In the genomic region with DNA sequence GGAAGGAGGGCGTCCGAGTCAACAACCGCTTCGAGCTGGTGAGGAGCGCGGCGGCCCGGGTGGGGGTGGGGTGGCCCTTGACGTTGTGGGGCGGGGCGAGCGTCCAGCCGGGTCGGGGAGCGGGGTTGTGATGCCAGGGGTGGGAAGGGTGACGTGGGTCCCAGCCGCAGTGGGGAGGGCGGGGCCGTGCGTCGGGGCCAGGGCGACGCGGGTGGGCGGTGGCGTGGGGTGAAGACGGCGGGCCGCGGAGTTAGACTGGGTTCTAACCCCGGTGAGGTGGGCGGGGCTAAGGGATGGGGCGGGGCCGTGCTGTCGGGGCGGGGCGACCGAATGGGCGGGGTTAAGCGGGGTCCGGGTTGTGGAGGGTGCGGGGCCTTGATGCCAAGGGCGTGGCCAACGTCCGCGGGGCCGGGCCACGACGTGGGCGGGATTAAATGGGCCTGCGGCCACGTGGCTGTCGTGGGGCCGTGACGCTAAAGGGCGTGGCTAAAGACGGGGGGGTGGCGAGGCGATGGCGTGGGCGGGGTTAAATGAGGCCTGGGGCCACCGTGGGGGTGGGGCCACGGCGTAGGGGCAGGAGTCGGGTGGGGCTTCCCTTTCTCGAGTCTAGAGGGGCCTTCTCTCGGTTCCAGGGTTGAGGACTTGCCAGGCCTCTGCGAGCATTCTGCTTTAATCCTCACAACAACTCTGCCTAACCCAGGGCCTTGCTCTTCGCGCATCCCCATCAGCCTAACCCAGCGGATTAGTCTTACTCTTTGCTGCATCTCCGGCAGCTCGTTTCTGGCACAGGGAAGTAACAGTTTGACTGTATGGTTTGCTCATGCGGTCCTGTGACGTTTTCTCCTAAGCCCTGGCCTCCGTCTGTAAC, we compare ENCODE assay signal across 8 cellular contexts. TPM values are rescaled to one million over a fixed set of nuclear protein-coding genes. Genes with fewer than 3 reads are reported as not detected.
DNase-seq lines count a peak whose midpoint lies in the region; ATAC-seq and TF ChIP-seq lines count a peak whose summit lies in the region.

No MANE protein-coding gene starts in this region.

- peaks cover 0 to 10% of the 10 kb centered on the region in 2 donors for H3K4me1 ChIP-seq in lung (ENCODE audit: control insufficient read depth in 2 of 2, insufficient read depth in 2 of 2, low read length in 2 of 2)

- peak overlapping the region; percentile 88 for H3K4me3 ChIP-seq in lung

- DNase-seq in C1 segment of cervical spinal cord (lab: John Stamatoyannopoulos, UW) = peak; percentile 73 to 98 (median 94)
- peak; percentile 94 for DNase-seq in HPDE6-E6E7 (ENCODE audit: extremely low spot score)
- DNase-seq in NK-92 (lab: John Stamatoyannopoulos, UW; ENCODE audit: unreplicated experiment) = peak; percentile 77
- peak; percentile 99 for DNase-seq in activated CD8-positive, alpha-beta memory T cell treated with anti-CD3 and anti-CD28 coated beads for 24 hours
- DNase-seq in effector CD4-positive, alpha-beta T cell = peak; percentile 89
- DNase-seq in lung (ENCODE audit: low spot score) = peak; percentile 95
- DNase-seq in stimulated activated CD4-positive, alpha-beta T cell treated with anti-CD3 and anti-CD28 coated beads, Interleukin-4, amount 100 ng/mL, for 48 hours (ENCODE audit: low read depth in 2 of 2) = peak; percentile 94 to 99

- 2 to 4% methylated on average over 30 to 76 of the region's 76 CpGs for WGBS in lung, 2 donors

- H3K9me3 ChIP-seq in lung (ENCODE audit: control insufficient read depth in 2 of 2, insufficient read depth in 1 of 2, low read length in 1 of 2) = no peaks in the 10 kb centered on the region

- peak overlapping the region; percentile 95 to 100 for H3K27ac ChIP-seq in lung (ENCODE audit: low read depth in 1 of 2, low read length in 1 of 2)

- ATAC-seq in GM19463 (IDR thresholded peaks at IDR 0.05; ENCODE audit: unreplicated experiment) (peak; percentile 63), lung (ENCODE audit: insufficient read depth, low FRiP score) (peak; percentile 93)

- no peaks in the 10 kb centered on the region for H3K27me3 ChIP-seq in lung (ENCODE audit: control insufficient read depth, insufficient read depth)

- TF ChIP-seq CTCF in lung (IDR thresholded peaks at IDR 0.05; ENCODE audit: control extremely low read depth, extremely low read depth) = no peak

- peaks cover 0 to 12% of the 10 kb centered on the region in 2 donors for H3K36me3 ChIP-seq in lung (ENCODE audit: control insufficient read depth in 2 of 2, insufficient read depth in 2 of 2, low read length in 2 of 2)

RNA-seq across cellular contexts. Expression of a gene that starts 0.7 kb away (rescaled TPM):
- 100 to 1,000 TPM; 118 to 212 TPM for total RNA-seq in lung
- polyA plus RNA-seq in lung = 100 to 1,000 TPM; 106 to 140 TPM

RNA-seq across cellular contexts. Expression of a gene that starts 44.6 kb away (rescaled TPM):
- 1 to 10 TPM; 3.8 to 7.1 TPM for total RNA-seq in lung
- 1 to 10 TPM; 2.9 to 3.2 TPM for polyA plus RNA-seq in lung

RNA-seq across cellular contexts. Expression of a gene that starts 45.8 kb away (rescaled TPM):
- 10 to 100 TPM in 1 of 2 donors, 1 to 10 TPM in 1; 9.5 to 12.0 TPM for total RNA-seq in lung
- polyA plus RNA-seq in lung = 1 to 10 TPM; 3.3 to 6.5 TPM

RNA-seq across cellular contexts. Expression of a gene that starts 49.1 kb away (rescaled TPM):
- total RNA-seq in lung = 10 to 100 TPM in 1 of 2 donors, 1 to 10 TPM in 1; 6.3 to 15.6 TPM
- 10 to 100 TPM in 1 of 2 donors, 1 to 10 TPM in 1; 1.3 to 11.5 TPM for polyA plus RNA-seq in lung

RNA-seq across cellular contexts. Expression of a gene that starts 57.6 kb away (rescaled TPM):
- total RNA-seq in lung = 10 to 100 TPM; 14.3 to 18.2 TPM
- polyA plus RNA-seq in lung = 1 to 10 TPM; 8.7 to 9.2 TPM

Comparison
In these comparisons a context has a peak if more than half of its experiments do, and no peak if none do; other contexts are left out.
1. Peak in every context shown above with its lines: DNase-seq, ATAC-seq, H3K4me3 ChIP-seq and H3K27ac ChIP-seq.